ENCODE assay signal across 13 cellular contexts in the genomic region with DNA sequence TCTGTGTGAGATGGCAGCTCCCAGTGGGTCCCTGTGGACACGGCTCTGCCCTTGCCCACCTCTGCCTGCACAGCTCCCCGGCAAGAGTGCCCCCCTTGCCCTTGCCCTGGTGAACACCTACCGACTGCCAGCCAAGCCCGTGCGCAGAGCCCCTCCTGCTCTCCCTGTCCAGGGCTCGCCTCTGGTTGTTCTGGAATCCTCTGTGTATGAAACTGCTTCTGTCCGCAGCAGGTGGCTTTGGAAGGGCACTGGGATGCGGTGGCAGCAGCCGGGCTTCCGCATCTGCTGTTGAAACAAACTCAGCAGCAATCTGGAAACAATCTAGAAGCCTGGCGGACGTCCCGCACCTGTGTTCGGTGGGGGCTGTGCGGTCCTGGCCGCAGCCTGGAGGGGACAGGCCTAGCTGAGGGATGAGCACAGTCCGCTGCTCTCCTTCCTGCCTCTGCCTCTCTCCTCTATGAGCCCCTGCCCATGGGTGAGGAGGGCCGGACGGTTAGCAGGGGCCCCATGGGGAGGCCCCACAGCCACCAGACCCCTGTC. TPM values are rescaled to one million over a fixed set of nuclear protein-coding genes. Genes with fewer than 3 reads are reported as not detected.
DNase-seq lines count a peak whose midpoint lies in the region; ATAC-seq and TF ChIP-seq lines count a peak whose summit lies in the region.
"Had no signal": no experiment of that assay in that cellular context is flagged by ENCODE, and none has a peak within 500 bp of the region (broad histone marks: within the 10 kb centered on the region; RNA-seq: fewer than 3 reads in every experiment).

No MANE protein-coding gene starts in this region.

- no TSS peak for BruUV-seq in Panc1 (replicated peaks; lab: Mats Ljungman, UMichigan)

- H2AFZ ChIP-seq in parathyroid adenoma = peak overlapping the region; percentile 76

- H3K4me2 ChIP-seq in parathyroid adenoma (ENCODE audit: low read length) = no peak overlapping the region

- H3K4me3 ChIP-seq in Panc1 (ENCODE audit: low read depth in 2 of 2, low read length in 2 of 2) (no peak overlapping the region), gastroesophageal sphincter (no peak overlapping the region), parathyroid adenoma (ENCODE audit: low read depth, low read length) (no peak overlapping the region), thyroid gland (replicated peaks in 1 of 3) (no peak overlapping the region)
- H3K4me3 ChIP-seq: MG63 had no signal

- TF ChIP-seq EP300 in gastroesophageal sphincter (IDR thresholded peaks at IDR 0.05) = no peak

- ATAC-seq in Panc1 (peak; percentile 37; the same call in 1 of the 2 replicates), gastroesophageal sphincter (no peak)
- ATAC-seq: esophagus mucosa had no signal

- WGBS in gastroesophageal sphincter (ENCODE audit: low coverage in 1 of 2), 2 donors = no CpG with 5 or more reads among the region's 19 CpGs
- WGBS in thyroid gland, 2 donors = 84 to 90% methylated on average over 16 to 17 of the region's 19 CpGs

- no peaks in the 10 kb centered on the region for H3K9me3 ChIP-seq in Panc1 (ENCODE audit: control insufficient read depth, insufficient read depth, low read depth, low read length)
- no peaks in the 10 kb centered on the region for H3K9me3 ChIP-seq in gastroesophageal sphincter
- H3K9me3 ChIP-seq in parathyroid adenoma (ENCODE audit: control insufficient read depth, low read length) = no peaks in the 10 kb centered on the region
- no peaks in the 10 kb centered on the region for H3K9me3 ChIP-seq in thyroid gland
- H3K9me3 ChIP-seq: MG63 had no signal

- H3K9ac ChIP-seq in parathyroid adenoma = peak overlapping the region; percentile 28

- H3K27me3 ChIP-seq in Panc1 (ENCODE audit: control insufficient read depth, insufficient read depth, low read length) (no peaks in the 10 kb centered on the region), gastroesophageal sphincter (no peaks in the 10 kb centered on the region), parathyroid adenoma (ENCODE audit: control insufficient read depth, insufficient read depth, low read length) (no peaks in the 10 kb centered on the region), thyroid gland (no peaks in the 10 kb centered on the region)
- H3K27me3 ChIP-seq: MG63 had no signal

- H3K27ac ChIP-seq in Panc1 (ENCODE audit: low read length) (no peak overlapping the region), gastroesophageal sphincter (peak overlapping the region in 3 of 4 donors; percentile 45 to 68 (median 58)), parathyroid adenoma (peak overlapping the region; percentile 94), thyroid gland (peak overlapping the region in 2 of 3 donors; percentile 71 to 80)
- H3K27ac ChIP-seq: RWPE1 had no signal

- in situ Hi-C loops in Panc1 (cut with HindIII; ENCODE audit: low pct_unique_long_range_greater_than_20kb, low sequenced_read_pairs) = no loop called here

- TF ChIP-seq POLR2A in gastroesophageal sphincter (IDR thresholded peaks at IDR 0.05) = no peak
- peak in 1 of 2 donors; percentile 9 for TF ChIP-seq POLR2A in thyroid gland (IDR thresholded peaks at IDR 0.05)

- DNase-seq in Panc1 (ENCODE audit: low read depth, low spot score) (no peak), thyroid gland (peak in 1 of 2 donors; percentile 35), NCI-H774 (lab: John Stamatoyannopoulos, UW) (no peak), amygdala (lab: John Stamatoyannopoulos, UW) (no peak), NCI-H1048 (lab: John Stamatoyannopoulos, UW) (no peak)
- DNase-seq: activated CD4-positive, alpha-beta memory T cell treated with anti-CD3 and anti-CD28 coated beads for 36 hours; activated T-cell treated with anti-CD3 and anti-CD28 coated beads, Interleukin-2, amount 50 U/mL, for 1 hour; NCI-H1694 treated with DMSO at 0.1 percent for 48 hours had no signal

- H3K79me2 ChIP-seq in parathyroid adenoma = no peaks in the 10 kb centered on the region

- TF ChIP-seq CTCF in Panc1 (IDR thresholded peaks at IDR 0.05) (no peak), gastroesophageal sphincter (IDR thresholded peaks at IDR 0.05) (no peak), parathyroid adenoma (IDR thresholded peaks at IDR 0.05) (no peak), thyroid gland (IDR thresholded peaks at IDR 0.05) (no peak)

- POLR2A ChIA-PET in Panc1 (lab: Charles Lee) = no interaction called here

- intact Hi-C loops in Panc1 (cut with micrococcal nuclease; ENCODE audit: unreplicated experiment) (no loop called here), thyroid gland (cut with DNase I) (no loop called here)

- H3K4me1 ChIP-seq in Panc1 (ENCODE audit: control insufficient read depth, insufficient read depth, low read length) = no peaks in the 10 kb centered on the region
- H3K4me1 ChIP-seq in gastroesophageal sphincter = peaks cover 0 to 48% (median 41%) of the 10 kb centered on the region in 3 donors
- peaks cover 34% of the 10 kb centered on the region for H3K4me1 ChIP-seq in parathyroid adenoma
- H3K4me1 ChIP-seq in thyroid gland = peaks cover 17 to 44% of the 10 kb centered on the region in 2 donors

- no peaks in the 10 kb centered on the region for H3K36me3 ChIP-seq in Panc1 (ENCODE audit: control insufficient read depth, insufficient read depth, low read length)
- no peaks in the 10 kb centered on the region for H3K36me3 ChIP-seq in gastroesophageal sphincter
- no peaks in the 10 kb centered on the region for H3K36me3 ChIP-seq in parathyroid adenoma (ENCODE audit: control insufficient read depth, insufficient read depth, low read length)
- H3K36me3 ChIP-seq in thyroid gland = no peaks in the 10 kb centered on the region
- H3K36me3 ChIP-seq: MG63 had no signal

- CTCF ChIA-PET in Panc1 (lab: Charles Lee) = no interaction called here

RNA-seq across cellular contexts. Expression of a gene that starts 34.0 kb away (rescaled TPM):
- 23.7 TPM for total RNA-seq in Panc1 (2021; ENCODE audit: unreplicated experiment)
- 14.0 TPM for polyA plus RNA-seq in Panc1 (2012; ENCODE audit: insufficient read length)
- total RNA-seq in gastroesophageal sphincter = 10 to 100 TPM; 20.1 to 57.2 (median 33.6) TPM
- 10 to 100 TPM; 11.2 to 44.2 (median 23.7) TPM for total RNA-seq in thyroid gland

RNA-seq across cellular contexts. Expression of a gene that starts 57.8 kb away (rescaled TPM):
- total RNA-seq in Panc1 (2021; ENCODE audit: unreplicated experiment) = 4.7 TPM
- 4.9 TPM for polyA plus RNA-seq in Panc1 (2012; ENCODE audit: insufficient read length)
- 1 to 10 TPM; 1.3 to 6.1 (median 2.3) TPM for total RNA-seq in gastroesophageal sphincter
- total RNA-seq in thyroid gland = 10 to 100 TPM in 1 of 4 donors, 1 to 10 TPM in 3; 6.2 to 12.1 (median 8.2) TPM
